Comparison of ENCODE assay signal across 8 cellular contexts in genomic region chr12:102948941-102949352, GRCh38. TPM values are rescaled to one million over a fixed set of nuclear protein-coding genes. Genes with fewer than 3 reads are reported as not detected.
A peak's percentile ranks its signal among the peaks of the same experiment; 100 is the strongest.
DNase-seq lines count a peak whose midpoint lies in the region; ATAC-seq and TF ChIP-seq lines count a peak whose summit lies in the region.

No MANE protein-coding gene starts in this region.

- ATAC-seq in Right ventricle myocardium superior (ENCODE audit: poor library complexity) (no peak), left cardiac atrium (no peak), HG02970 (IDR thresholded peaks at IDR 0.05; ENCODE audit: low FRiP score, unreplicated experiment) (no peak), HG03469 (IDR thresholded peaks at IDR 0.05; ENCODE audit: unreplicated experiment) (no peak)

- intact Hi-C loops in Right ventricle myocardium superior (cut with DNase I) (loop anchor here (5.0 kb wide), 1 partner anchor 598 kb away; no protein-coding TSS in a partner anchor), left cardiac atrium (cut with DNase I) (loop anchor here (5.0 kb wide), 1 partner anchor 598 kb away; no protein-coding TSS in a partner anchor)

- no peak for TF ChIP-seq POLR2A in erythroblast (IDR thresholded peaks at IDR 0.05; ENCODE audit: low read length)

- DNase-seq in Right ventricle myocardium superior (peak; percentile 55), left cardiac atrium (no peak), NCI-H2029 treated with DMSO at 0.1 percent for 48 hours (lab: John Stamatoyannopoulos, UW) (peak; percentile 48), erythroblast (lab: John Stamatoyannopoulos, UW) (peak; percentile 16 to 53), occipital lobe (lab: John Stamatoyannopoulos, UW) (peak; percentile 20)
- DNase-seq in activated CD4-positive, alpha-beta T cell treated with anti-CD3 and anti-CD28 coated beads, Interleukin-2, amount 50 U/mL, for 4 hours = peak; percentile 28 to 43

RNA-seq across cellular contexts. Expression of gene ASCL1, which starts 8.5 kb away (rescaled TPM):
- total RNA-seq in Right ventricle myocardium superior (not detected), left cardiac atrium (not detected), occipital lobe (21.1 TPM)

RNA-seq across cellular contexts. Expression of gene PAH, which starts 31.9 kb away (rescaled TPM):
- total RNA-seq in Right ventricle myocardium superior (0.51 TPM), left cardiac atrium (under 1 TPM in 1 of 2 donors, not detected in 1; 0.32 TPM), occipital lobe (0.16 TPM)

Comparison
In these comparisons a context has a peak if more than half of its experiments do, and no peak if none do; other contexts are left out.
1. RNA of gene ASCL1, which starts 8.5 kb away (total RNA-seq): 21.1 TPM in occipital lobe (single experiment); not detected in Right ventricle myocardium superior (single experiment) and not detected in left cardiac atrium; every median in the first group is over 10 times any median in the second.